8 cellular contexts compared by ENCODE assay signal in genomic region chr6:155314092-155314772, GRCh38. TPM values are rescaled to one million over a fixed set of nuclear protein-coding genes. Genes with fewer than 3 reads are reported as not detected.
A peak's percentile ranks its signal among the peaks of the same experiment; 100 is the strongest.
DNase-seq lines count a peak whose midpoint lies in the region; ATAC-seq and TF ChIP-seq lines count a peak whose summit lies in the region.

TFB1M (minus strand) TSS chr6:155314484; CDS start chr6:155314428, 56 bp downstream.

- no peak within 1 kb of the TSS for H3K4ac ChIP-seq in trophoblast cell (ENCODE audit: low read depth, low read length)

- peak within 1 kb of the TSS; percentile 71 for H4K12ac ChIP-seq in trophoblast cell (ENCODE audit: low read depth, low read length)

- H2BK5ac ChIP-seq in trophoblast cell (ENCODE audit: low read depth, low read length, poor library complexity), result peak within 1 kb of the TSS; percentile 49

- H4K91ac ChIP-seq in trophoblast cell (ENCODE audit: low read depth, low read length), result peak within 1 kb of the TSS; percentile 67

- H3K4me3 ChIP-seq in GM12865 (ENCODE audit: low read depth, low read length), result peak within 1 kb of the TSS; percentile 65
- peak within 1 kb of the TSS; percentile 69 to 83 (median 78) for H3K4me3 ChIP-seq in adrenal gland
- peak within 1 kb of the TSS; percentile 89 for H3K4me3 ChIP-seq in trophoblast cell (ENCODE audit: low read depth, low read length)

- peaks cover 3% of the 10 kb centered on the region for H3K79me1 ChIP-seq in trophoblast cell (ENCODE audit: low read length)

- WGBS in adrenal gland, 4 donors, result 0 to 1% (median 0%) methylated on average over 25 to 52 of the region's 52 CpGs; no CpG with 5 or more reads in 1 of the 4 donors
- no CpG with 5 or more reads among the region's 52 CpGs for WGBS in trophoblast cell (ENCODE audit: extremely low coverage, insufficient coverage, insufficient read length)

- ATAC-seq in HG02759 (IDR thresholded peaks at IDR 0.05; ENCODE audit: unreplicated experiment) (peak; percentile 95), T-cell (replicated peaks in 1 of 4) (peak; percentile 92 to 94 (median 93))

- no peak within 1 kb of the TSS for H3K23ac ChIP-seq in trophoblast cell (ENCODE audit: low read length)

- H3K4me2 ChIP-seq in trophoblast cell (ENCODE audit: low read length), result peak within 1 kb of the TSS; percentile 99

- H3K36me3 Mint-ChIP-seq in T-cell (peaks cover 8% of the 10 kb centered on the region), type B pancreatic cell (peaks cover 11% of the 10 kb centered on the region)

- CTCF ChIA-PET in T-cell (lab: Charles Lee), result interaction anchor here (1.0 to 3.7 kb wide), 4 partner anchors 7 to 136 kb away, joined by 3 to 32 read pairs (median 10); no protein-coding TSS in a partner anchor

- TF ChIP-seq CTCF in GM12865 (IDR thresholded peaks at IDR 0.05; ENCODE audit: insufficient read depth, low read depth, low read length, missing control alignments) (no peak), adrenal gland (IDR thresholded peaks at IDR 0.05) (peak in 1 of 6 experiments; percentile 3), type B pancreatic cell (conservative IDR thresholded peaks at IDR 0.05) (no peak)

- H3K36me3 ChIP-seq in adrenal gland (replicated peaks in 1 of 2), result peaks cover 0 to 3% of the 10 kb centered on the region in 2 donors
- H3K36me3 ChIP-seq in trophoblast cell (ENCODE audit: control insufficient read depth in 1 of 2, insufficient read depth in 2 of 2, low read length in 2 of 2), result no peaks in the 10 kb centered on the region

- POLR2A ChIA-PET in T-cell (lab: Charles Lee), result interaction anchor here (0.6 to 0.8 kb wide), 5 partner anchors 10 to 401 kb away, joined by 3 to 7 read pairs (median 5); no protein-coding TSS in a partner anchor

- H3K9me3 ChIP-seq in adrenal gland (replicated peaks in 1 of 3) (no peaks in the 10 kb centered on the region), trophoblast cell (ENCODE audit: insufficient read depth, low read depth, low read length) (no peaks in the 10 kb centered on the region)

- H4K8ac ChIP-seq in trophoblast cell (ENCODE audit: low read depth, low read length), result peak within 1 kb of the TSS; percentile 56

- H3K4me1 ChIP-seq in adrenal gland (replicated peaks in 1 of 2) (peaks cover 0 to 23% of the 10 kb centered on the region in 2 donors), trophoblast cell (ENCODE audit: control insufficient read depth in 1 of 2, insufficient read depth in 2 of 2, low read length in 2 of 2) (no peaks in the 10 kb centered on the region)

- intact Hi-C loops in adrenal gland (cut with DNase I), result loop anchor here in 1 of 2 donors (10.0 kb wide), 1 partner anchor 139 kb away; no protein-coding TSS in a partner anchor
- intact Hi-C loops in cardiac septum (cut with DNase I), result loop anchor here (5.0 kb wide), 1 partner anchor 137 kb away; no protein-coding TSS in a partner anchor

- H3K9ac ChIP-seq in trophoblast cell (ENCODE audit: low read length), result peak within 1 kb of the TSS; percentile 76

- H3K4me3 Mint-ChIP-seq in T-cell, result peak within 1 kb of the TSS; percentile 95 to 98 (median 95)
- H3K4me3 Mint-ChIP-seq in type B pancreatic cell, result peak within 1 kb of the TSS; percentile 93

- H3K27ac Mint-ChIP-seq in T-cell, result peak within 1 kb of the TSS; percentile 91 to 96
- peak within 1 kb of the TSS; percentile 93 for H3K27ac Mint-ChIP-seq in type B pancreatic cell

- H2AK5ac ChIP-seq in trophoblast cell (ENCODE audit: low read length), result no peak within 1 kb of the TSS

- H3K27me3 ChIP-seq in adrenal gland, result no peaks in the 10 kb centered on the region
- no peaks in the 10 kb centered on the region for H3K27me3 ChIP-seq in trophoblast cell (ENCODE audit: insufficient read depth, low read length)

- peak within 1 kb of the TSS; percentile 58 for H2AFZ ChIP-seq in trophoblast cell (ENCODE audit: insufficient read depth, low read length, poor library complexity)

- H3K27me3 Mint-ChIP-seq in T-cell, result no peaks in the 10 kb centered on the region
- H3K27me3 Mint-ChIP-seq in type B pancreatic cell, result no peaks in the 10 kb centered on the region

- DNase-seq in GM12865 (ENCODE audit: low read depth) (peak; percentile 100), NCI-H1417 (lab: John Stamatoyannopoulos, UW) (peak; percentile 98 to 100 (median 99)), T-cell (peak; percentile 91 to 96 (median 94)), adrenal gland (peak; percentile 98 to 99 (median 99)), cardiac septum (ENCODE audit: low spot score) (peak; percentile 98), trophoblast cell (peak; percentile 98 to 100), type B pancreatic cell (ENCODE audit: extremely low spot score, unreplicated experiment) (peak; percentile 99)

- H3K9me3 Mint-ChIP-seq in T-cell, result no peaks in the 10 kb centered on the region
- no peaks in the 10 kb centered on the region for H3K9me3 Mint-ChIP-seq in type B pancreatic cell

- peak within 1 kb of the TSS; percentile 75 for H3K14ac ChIP-seq in trophoblast cell (ENCODE audit: low read length)

- H3K27ac ChIP-seq in adrenal gland (peak within 1 kb of the TSS; percentile 67 to 94 (median 87)), trophoblast cell (ENCODE audit: low read depth, low read length) (peak within 1 kb of the TSS; percentile 66)

- peak within 1 kb of the TSS; percentile 13 for H3K18ac ChIP-seq in trophoblast cell (ENCODE audit: low read length)

- peak; percentile 83 to 98 for TF ChIP-seq POLR2A in adrenal gland (IDR thresholded peaks at IDR 0.05)

- H2BK120ac ChIP-seq in trophoblast cell (ENCODE audit: insufficient read depth, low read length, poor library complexity), result peak within 1 kb of the TSS; percentile 39

- H3K79me2 ChIP-seq in trophoblast cell (ENCODE audit: control insufficient read depth, insufficient read depth, low read length, poor library complexity), result peaks cover 4% of the 10 kb centered on the region

- peaks cover 25 to 51% (median 47%) of the 10 kb centered on the region in 3 donors for H3K4me1 Mint-ChIP-seq in T-cell
- peaks cover 19% of the 10 kb centered on the region for H3K4me1 Mint-ChIP-seq in type B pancreatic cell (ENCODE audit: unreplicated experiment)

- H2BK12ac ChIP-seq in trophoblast cell (ENCODE audit: low read length), result no peak within 1 kb of the TSS

RNA-seq across cellular contexts. Expression of gene TFB1M, which starts in this region (rescaled TPM):
- total RNA-seq in T-cell (10 to 100 TPM; 19.9 to 31.1 (median 26.8) TPM), adrenal gland (10 to 100 TPM; 17.1 to 55.9 (median 47.1) TPM), cardiac septum (15.1 TPM), type B pancreatic cell (ENCODE audit: low replicate concordance) (18.5 and 25.4 TPM in 2 replicates)
- polyA plus RNA-seq in adrenal gland, result 10 to 100 TPM; 17.4 to 74.8 (median 49.5) TPM
- 19.2 and 19.9 TPM in 2 replicates for polyA plus RNA-seq in trophoblast cell (2013)

Comparison
In these comparisons a context has a peak if more than half of its experiments do, and no peak if none do; other contexts are left out.
1. Peak in every context shown above with its lines: DNase-seq, ATAC-seq, H3K4me3 ChIP-seq and H3K27ac ChIP-seq.